Comparison of ENCODE assay signal across 12 cellular contexts in genomic region chr14:65237956-65238355, GRCh38.
DNase-seq lines count a peak whose midpoint lies in the region; ATAC-seq, FAIRE-seq and TF ChIP-seq lines count a peak whose summit lies in the region.
"Had no signal": no experiment of that assay in that cellular context is flagged by ENCODE, and none has a peak within 500 bp of the region (broad histone marks: within the 10 kb centered on the region; RNA-seq: fewer than 3 reads in every experiment).

No MANE protein-coding gene starts in this region.

- peak overlapping the region in 4 of 6 donors; percentile 8 to 61 (median 28) for H3K27ac Mint-ChIP-seq in naive B cell

- H3K36me3 Mint-ChIP-seq in naive B cell: peaks cover 0 to 12% of the 10 kb centered on the region in 2 donors

- DNase-seq in ACHN (peak; percentile 65), RCC 7860 (ENCODE audit: low spot score) (peak; percentile 57), mammary epithelial cell (no peak), naive B cell (no peak), NCI-H748 (lab: John Stamatoyannopoulos, UW; ENCODE audit: unreplicated experiment) (no peak), iPS-NIHi7 (ENCODE audit: extremely low spot score) (no peak), MM.1S (no peak)
- DNase-seq: activated CD4-positive, alpha-beta T cell treated with anti-CD3 and anti-CD28 coated beads, Interleukin-2, amount 50 U/mL, for 1 hour; uterus had no signal

- H3K9me3 Mint-ChIP-seq in naive B cell: peaks cover 0 to 3% (median 0%) of the 10 kb centered on the region in 7 donors

- 94% methylated on average over 6 of the region's 6 CpGs for WGBS in mammary epithelial cell (ENCODE audit: low coverage, missing lambda C conversion rate)

- no TSS peak for BruUV-seq in mammary epithelial cell (replicated peaks; lab: Mats Ljungman, UMichigan)

- H3K36me3 ChIP-seq in mammary epithelial cell (ENCODE audit: insufficient read depth, low read length) (no peaks in the 10 kb centered on the region), MM.1S (replicated peaks; ENCODE audit: insufficient read depth, low read length) (no peaks in the 10 kb centered on the region)
- H3K36me3 ChIP-seq: ovary, uterus had no signal

- TF ChIP-seq CTCF in mammary epithelial cell (conservative IDR thresholded peaks at IDR 0.05 in 1 of 2, IDR thresholded peaks at IDR 0.05 in 1 of 2; ENCODE audit: extremely low read depth in 1 of 2, insufficient read depth in 1 of 2, low read depth in 1 of 2, low read length in 2 of 2) (no peak), MM.1S (IDR thresholded peaks at IDR 0.05; ENCODE audit: low read length) (no peak)

- H3K9me2 ChIP-seq in MM.1S (replicated peaks; ENCODE audit: insufficient read depth, low read length): no peaks in the 10 kb centered on the region

- no peak overlapping the region for H3K4me3 ChIP-seq in mammary epithelial cell (replicated peaks in 1 of 3; ENCODE audit: insufficient read depth in 1 of 3, low read depth in 2 of 3, low read length in 3 of 3)
- H3K4me3 ChIP-seq in MM.1S (ENCODE audit: low read length): no peak overlapping the region
- H3K4me3 ChIP-seq: ovary, uterus had no signal

- intact Hi-C loops in mammary epithelial cell (cut with micrococcal nuclease): no loop called here

- in situ Hi-C loops in ACHN (cut with HindIII; ENCODE audit: low pct_ligation_motif_present, low pct_unique_long_range_greater_than_20kb, low sequenced_read_pairs): no loop called here
- in situ Hi-C loops in mammary epithelial cell (cut with MboI; ENCODE audit: low sequenced_read_pairs in 2 of 2): no loop called here

- H2AFZ ChIP-seq in mammary epithelial cell (ENCODE audit: low read depth, low read length) (no peak overlapping the region), MM.1S (ENCODE audit: low read length) (no peak overlapping the region)

- H3K27me3 Mint-ChIP-seq in naive B cell: no peaks in the 10 kb centered on the region
- H3K27me3 Mint-ChIP-seq: brain had no signal

- no peaks in the 10 kb centered on the region for H3K79me2 ChIP-seq in mammary epithelial cell (ENCODE audit: insufficient read depth, low read length)
- no peaks in the 10 kb centered on the region for H3K79me2 ChIP-seq in MM.1S (ENCODE audit: low read length)

- peaks cover 10 to 23% (median 13%) of the 10 kb centered on the region in 3 donors for H3K4me1 Mint-ChIP-seq in naive B cell

- no peak for FAIRE-seq in RCC 7860 (lab: Jason Lieb, UNC)

- H3K4me2 ChIP-seq in mammary epithelial cell (ENCODE audit: insufficient read depth, low read depth, low read length) (peak overlapping the region; percentile 53), MM.1S (ENCODE audit: low read depth, low read length) (no peak overlapping the region)

- H3K9ac ChIP-seq in mammary epithelial cell (ENCODE audit: insufficient read depth, low read length) (no peak overlapping the region), MM.1S (ENCODE audit: low read length) (no peak overlapping the region)

- ATAC-seq in naive B cell (ENCODE audit: low read depth in 2 of 2) (no peak), GM21825 (IDR thresholded peaks at IDR 0.05; ENCODE audit: unreplicated experiment) (no peak)

- H3F3A ChIP-seq in MM.1S (ENCODE audit: insufficient read depth, low read length): no peaks in the 10 kb centered on the region

- H3K27me3 ChIP-seq in mammary epithelial cell (ENCODE audit: insufficient read depth, low read length): no peaks in the 10 kb centered on the region
- no peaks in the 10 kb centered on the region for H3K27me3 ChIP-seq in MM.1S (replicated peaks; ENCODE audit: insufficient read depth, low read length)
- H3K27me3 ChIP-seq: ovary, uterus had no signal

- H3K4me1 ChIP-seq in mammary epithelial cell (ENCODE audit: insufficient read depth, low read length) (peaks cover 31% of the 10 kb centered on the region), MM.1S (ENCODE audit: low read length) (no peaks in the 10 kb centered on the region)
- H3K4me1 ChIP-seq: uterus had no signal

- H3K9me3 ChIP-seq in mammary epithelial cell (replicated peaks; ENCODE audit: insufficient read depth, low read length) (no peaks in the 10 kb centered on the region), MM.1S (replicated peaks; ENCODE audit: insufficient read depth, low read length) (no peaks in the 10 kb centered on the region)
- H3K9me3 ChIP-seq: ovary, uterus had no signal

- dilution Hi-C loops in mammary epithelial cell (cut with HindIII; ENCODE audit: low sequenced_read_pairs): no loop called here

- H4K20me1 ChIP-seq in mammary epithelial cell (ENCODE audit: insufficient read depth, low read length) (no peaks in the 10 kb centered on the region), MM.1S (ENCODE audit: insufficient read depth, low read length) (no peaks in the 10 kb centered on the region)

- CTCF ChIA-PET in mammary epithelial cell (lab: Charles Lee; ENCODE audit: low non-redundant PET): no interaction called here

- H3K27ac ChIP-seq in mammary epithelial cell (ENCODE audit: insufficient read depth, low read depth, low read length) (no peak overlapping the region), MM.1S (ENCODE audit: low read length) (no peak overlapping the region)
- H3K27ac ChIP-seq: ovary, uterus had no signal

- H3K4me3 Mint-ChIP-seq in naive B cell: no peak overlapping the region
- H3K4me3 Mint-ChIP-seq: brain had no signal

Comparison
In these comparisons a context has a peak if more than half of its experiments do, and no peak if none do; other contexts are left out.
1. DNase-seq: peak in ACHN (single experiment) and RCC 7860 (single experiment); none in mammary epithelial cell (single experiment), naive B cell (single experiment), NCI-H748 (single experiment), iPS-NIHi7 (single experiment) and MM.1S (single experiment).